Comparison of ENCODE assay signal across 8 cellular contexts in genomic region chr4:77240469-77241066, GRCh38.
A peak's percentile ranks its signal among the peaks of the same experiment; 100 is the strongest.
DNase-seq lines count a peak whose midpoint lies in the region; ATAC-seq and TF ChIP-seq lines count a peak whose summit lies in the region.

No MANE protein-coding gene starts in this region.

- ATAC-seq in GM18861 (IDR thresholded peaks at IDR 0.05; ENCODE audit: unreplicated experiment) = peak; percentile 82
- ATAC-seq in HG03280 (IDR thresholded peaks at IDR 0.05; ENCODE audit: unreplicated experiment) = peak; percentile 75
- peak; percentile 40 to 79 for ATAC-seq in naive B cell (ENCODE audit: low read depth in 2 of 2)

- peaks cover 0 to 5% (median 0%) of the 10 kb centered on the region in 7 donors for H3K9me3 Mint-ChIP-seq in naive B cell

- peaks cover 2 to 8% of the 10 kb centered on the region in 2 donors for H3K36me3 Mint-ChIP-seq in naive B cell

- H3K27me3 ChIP-seq in AG04450 (ENCODE audit: control insufficient read depth, insufficient read depth, low read length) = peaks cover 9% of the 10 kb centered on the region

- no peaks in the 10 kb centered on the region for H3K9me3 ChIP-seq in AG04450 (ENCODE audit: control insufficient read depth, insufficient read depth, low read length)

- H3K4me1 Mint-ChIP-seq in naive B cell = peaks cover 0 to under 1% (median 0%) of the 10 kb centered on the region in 3 donors

- CTCF ChIA-PET in AG04450 (lab: Charles Lee) = interaction anchor here (0.6 to 6.9 kb wide), 10 partner anchors 9 to 352 kb away, joined by 3 to 53 read pairs (median 4); no protein-coding TSS in a partner anchor

- peak overlapping the region in 1 of 6 donors; percentile 88 for H3K27ac Mint-ChIP-seq in naive B cell

- no peak overlapping the region for H3K4me3 Mint-ChIP-seq in naive B cell

- H3K27me3 Mint-ChIP-seq in naive B cell = no peaks in the 10 kb centered on the region

- H3K4me3 ChIP-seq in AG04450 (ENCODE audit: low read depth, low read length) (no peak overlapping the region), epithelial cell of esophagus (ENCODE audit: low read length) (no peak overlapping the region)

- DNase-seq in AG04450 (ENCODE audit: low read depth, low spot score) (no peak), NCI-H82 treated with DMSO at 0.1 percent for 48 hours (lab: John Stamatoyannopoulos, UW; ENCODE audit: unreplicated experiment) (peak; percentile 6), epithelial cell of esophagus (ENCODE audit: low read depth) (peak; percentile 72), naive B cell (peak; percentile 21)
- peak; percentile 3 to 40 (median 29) for DNase-seq in activated CD8-positive, alpha-beta memory T cell treated with anti-CD3 and anti-CD28 coated beads for 48 hours (ENCODE audit: low read depth in 2 of 3, low spot score in 2 of 3)
- DNase-seq in stimulated activated naive CD4-positive, alpha-beta T cell treated with Interleukin-2 at 50 U/mL for 16 hours (lab: John Stamatoyannopoulos, UW) = peak; percentile 6

- POLR2A ChIA-PET in AG04450 (lab: Yijun Ruan, JAX) = no interaction called here

- peak; percentile 74 for TF ChIP-seq CTCF in AG04450 (IDR thresholded peaks at IDR 0.05; ENCODE audit: low read depth, low read length)
- TF ChIP-seq CTCF in epithelial cell of esophagus (IDR thresholded peaks at IDR 0.05; ENCODE audit: insufficient read depth, low read depth, low read length, missing control alignments) = peak; percentile 92

- no peak overlapping the region for H3K27ac ChIP-seq in AG04450 (ENCODE audit: low read depth, low read length)
